14 cellular contexts compared by ENCODE assay signal in genomic region chr9:88236531-88237453, GRCh38.
DNase-seq lines count a peak whose midpoint lies in the region; ATAC-seq and TF ChIP-seq lines count a peak whose summit lies in the region.
"Had no signal": no experiment of that assay in that cellular context is flagged by ENCODE, and none has a peak within 500 bp of the region (broad histone marks: within the 10 kb centered on the region; RNA-seq: fewer than 3 reads in every experiment).

No MANE protein-coding gene starts in this region.

- DNase-seq in activated naive CD4-positive, alpha-beta T cell treated with Interleukin-2 at 50 U/mL for 16 hours = no peak
- DNase-seq in fibroblast of mammary gland (ENCODE audit: low read depth) = peak; percentile 22
- peak; percentile 22 for DNase-seq in mucosa of gallbladder (ENCODE audit: low spot score)
- DNase-seq in aorta = no peak
- DNase-seq in NCI-H226 = no peak
- DNase-seq in left lobe of liver (ENCODE audit: low spot score) = no peak
- DNase-seq: activated CD4-positive, alpha-beta T cell treated with anti-CD3 and anti-CD28 coated beads for 36 hours; activated gamma-delta T cell treated with Interleukin-2 at 50 U/mL for 16 hours; NCI-H1694 had no signal

- H3K4me3 Mint-ChIP-seq in activated naive CD4-positive, alpha-beta T cell treated with anti-CD3 and anti-CD28 coated beads, Interleukin-2, amount 50 U/mL, for 24 hours = no peak overlapping the region
- H3K4me3 Mint-ChIP-seq: activated CD4-positive, alpha-beta T cell treated with anti-CD3 and anti-CD28 coated beads for 36 hours had no signal

- no peaks in the 10 kb centered on the region for H3K27me3 ChIP-seq in aorta (ENCODE audit: control insufficient read depth in 1 of 2, insufficient read depth in 2 of 2, low read length in 1 of 2)

- intact Hi-C loops in aorta (cut with DNase I) = no loop called here

- H3K36me3 Mint-ChIP-seq in activated naive CD4-positive, alpha-beta T cell treated with anti-CD3 and anti-CD28 coated beads, Interleukin-2, amount 50 U/mL, for 24 hours = no peaks in the 10 kb centered on the region

- peak overlapping the region; percentile 46 for H3K27ac Mint-ChIP-seq in activated naive CD4-positive, alpha-beta T cell treated with anti-CD3 and anti-CD28 coated beads, Interleukin-2, amount 50 U/mL, for 24 hours
- H3K27ac Mint-ChIP-seq: activated CD4-positive, alpha-beta T cell treated with anti-CD3 and anti-CD28 coated beads for 36 hours had no signal

- 29 to 31% methylated on average over 18 of the region's 18 CpGs for WGBS in aorta, 2 donors

- no peaks in the 10 kb centered on the region for H3K36me3 ChIP-seq in aorta (ENCODE audit: control insufficient read depth in 1 of 2, insufficient read depth in 2 of 2, low read length in 1 of 2)

- peak overlapping the region in 1 of 2 donors; percentile 8 for H3K27ac ChIP-seq in aorta (ENCODE audit: low read depth in 1 of 2, low read length in 2 of 2)
- H3K27ac ChIP-seq: A549, coronary artery had no signal

- peaks cover 0 to 3% of the 10 kb centered on the region in 2 donors for H3K4me1 ChIP-seq in aorta (ENCODE audit: control insufficient read depth in 1 of 2, insufficient read depth in 2 of 2, low read length in 2 of 2)
- H3K4me1 ChIP-seq: A549 had no signal

- peaks cover 1% of the 10 kb centered on the region for H3K9me3 ChIP-seq in aorta (ENCODE audit: control insufficient read depth, low read length)
- H3K9me3 ChIP-seq: A549 had no signal

- peaks cover 4% of the 10 kb centered on the region for H3K9me3 Mint-ChIP-seq in activated naive CD4-positive, alpha-beta T cell treated with anti-CD3 and anti-CD28 coated beads, Interleukin-2, amount 50 U/mL, for 24 hours

- no peak for TF ChIP-seq CTCF in fibroblast of mammary gland (conservative IDR thresholded peaks at IDR 0.05; ENCODE audit: control insufficient read depth, insufficient read depth, low read depth, low read length)

- ATAC-seq in aorta (ENCODE audit: low FRiP score) (peak; percentile 69), GM18498 (IDR thresholded peaks at IDR 0.05; ENCODE audit: unreplicated experiment) (no peak), left lobe of liver (no peak)
- ATAC-seq: A549; activated CD4-positive, alpha-beta T cell treated with anti-CD3 and anti-CD28 coated beads for 36 hours; HCT116 had no signal

- no peak overlapping the region for H3K4me3 ChIP-seq in fibroblast of mammary gland (ENCODE audit: control insufficient read depth, low read depth, low read length)
- no peak overlapping the region for H3K4me3 ChIP-seq in aorta (ENCODE audit: low read length in 2 of 2)
- H3K4me3 ChIP-seq: A549, coronary artery had no signal

- H3K4me1 Mint-ChIP-seq in activated naive CD4-positive, alpha-beta T cell treated with anti-CD3 and anti-CD28 coated beads, Interleukin-2, amount 50 U/mL, for 24 hours = peaks cover 15% of the 10 kb centered on the region

- H3K27me3 Mint-ChIP-seq in activated naive CD4-positive, alpha-beta T cell treated with anti-CD3 and anti-CD28 coated beads, Interleukin-2, amount 50 U/mL, for 24 hours = peaks cover 5% of the 10 kb centered on the region

Comparison
In these comparisons a context has a peak if more than half of its experiments do, and no peak if none do; other contexts are left out.
1. DNase-seq: peak in fibroblast of mammary gland (single experiment) and mucosa of gallbladder (single experiment); none in activated naive CD4-positive, alpha-beta T cell treated with Interleukin-2 at 50 U/mL for 16 hours (single experiment), aorta (0 of 2), NCI-H226 (single experiment) and left lobe of liver (single experiment).